In genomic region chr2:235135990-235136561, GRCh38 we compare ENCODE assay signal across 8 cellular contexts.
DNase-seq lines count a peak whose midpoint lies in the region; ATAC-seq and TF ChIP-seq lines count a peak whose summit lies in the region.

No MANE protein-coding gene starts in this region.

- no peak for TF ChIP-seq POLR2A in lower leg skin (IDR thresholded peaks at IDR 0.05)

- DNase-seq in NK-92 treated with Interleukin-12 subunit alpha and Interleukin-12 subunit beta, amount 100 ng/mL, for 24 hours (lab: John Stamatoyannopoulos, UW), result peak; percentile 40
- DNase-seq in NK-92 (lab: John Stamatoyannopoulos, UW; ENCODE audit: unreplicated experiment), result no peak
- DNase-seq in NCI-H187 treated with DMSO at 0.1 percent for 48 hours (lab: John Stamatoyannopoulos, UW), result peak; percentile 3
- peak; percentile 17 to 45 for DNase-seq in activated CD4-positive, alpha-beta T cell treated with anti-CD3 and anti-CD28 coated beads for 24 hours (ENCODE audit: low read depth in 2 of 2)
- peak; percentile 72 to 80 for DNase-seq in dermis microvascular lymphatic vessel endothelial cell (ENCODE audit: low read depth in 2 of 2)
- peak; percentile 57 to 91 for DNase-seq in lower leg skin (ENCODE audit: low spot score in 2 of 2)
- peak; percentile 31 for DNase-seq in stimulated activated CD8-positive, alpha-beta memory T cell treated with anti-CD3 and anti-CD28 coated beads, Interleukin-15, amount 100 ng/mL, for 1 hour (ENCODE audit: low read depth)

- intact Hi-C loops in lower leg skin (cut with DNase I; ENCODE audit: low total_unique reads), result loop anchor here (5.0 to 10.0 kb wide), 2 partner anchors 456 to 609 kb away; no protein-coding TSS in a partner anchor

- TF ChIP-seq CTCF in lower leg skin (IDR thresholded peaks at IDR 0.05), result peak in 1 of 3 donors; percentile 67

- 40 to 46% methylated on average over 19 of the region's 19 CpGs for WGBS in lower leg skin, 2 donors

- no peak for ATAC-seq in HG02678 (IDR thresholded peaks at IDR 0.05; ENCODE audit: unreplicated experiment)

- H3K4me3 ChIP-seq in lower leg skin (ENCODE audit: low read depth, poor library complexity, severe bottlenecking), result no peak overlapping the region
